Comparison of ENCODE assay signal across 9 cellular contexts in the genomic region with DNA sequence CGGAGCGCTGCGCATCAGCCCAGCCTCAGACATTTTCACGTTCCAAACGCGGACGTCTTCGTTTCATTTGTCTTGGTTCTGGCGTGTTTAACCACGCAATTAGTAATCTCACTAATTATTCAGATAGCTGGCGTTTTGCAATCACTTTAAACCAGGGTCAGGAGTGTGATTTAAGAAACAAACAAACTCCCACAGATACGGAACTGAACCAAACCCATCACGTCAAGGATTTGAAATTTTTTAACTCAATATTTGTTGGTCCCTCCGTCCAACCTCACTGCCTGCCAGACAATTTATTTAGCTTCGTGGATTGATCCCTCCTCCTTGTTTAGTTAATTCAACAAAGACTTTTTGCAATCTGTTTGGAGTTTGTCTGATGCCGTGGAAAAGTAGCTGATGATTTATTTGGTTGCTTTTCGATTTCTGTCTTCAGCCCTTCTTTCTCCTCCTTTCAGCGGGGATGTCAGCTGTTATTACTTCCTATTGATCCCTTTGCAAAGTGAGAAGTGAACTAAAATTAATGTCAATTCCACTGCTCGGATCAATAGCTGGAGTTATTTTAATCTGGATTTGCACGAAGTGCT. TPM values are rescaled to one million over a fixed set of nuclear protein-coding genes. Genes with fewer than 3 reads are reported as not detected.
A peak's percentile ranks its signal among the peaks of the same experiment; 100 is the strongest.
DNase-seq lines count a peak whose midpoint lies in the region; ATAC-seq lines count a peak whose summit lies in the region.
"Had no signal": no experiment of that assay in that cellular context is flagged by ENCODE, and none has a peak within 500 bp of the region (broad histone marks: within the 10 kb centered on the region; RNA-seq: fewer than 3 reads in every experiment).

No MANE protein-coding gene starts in this region.

- peak overlapping the region; percentile 29 for H3K4me3 Mint-ChIP-seq in activated CD8-positive, alpha-beta memory T cell treated with anti-CD3 and anti-CD28 coated beads, Interleukin-2, amount 10 ng/mL, durations not matched to agents 7 days and 5 days
- H3K4me3 Mint-ChIP-seq in activated T-helper 1 cell treated with anti-CD3 and anti-CD28 coated beads, Interleukin-12 subunit alpha, Interleukin-12 subunit beta, Interleukin-2, Interleukin-4 antibody, amounts not matched to agents 30 ng/mL and 10 ng/mL and 1 ng/mL, durations not matched to agents 14 hours and 24 hours and 36 hours, result peak overlapping the region; percentile 42
- H3K4me3 Mint-ChIP-seq in stimulated activated memory B cell treated with anti-CD40 and anti-IgM and Interleukin-4, amounts not matched to agents 10 μg/mL and 1 μg/mL and 100 μg/mL, for 72 hours, result peak overlapping the region; percentile 60

- no peaks in the 10 kb centered on the region for H3K36me3 ChIP-seq in iPS-15b (ENCODE audit: control insufficient read depth, insufficient read depth, low read length)

- H3K4me1 Mint-ChIP-seq in activated CD8-positive, alpha-beta memory T cell treated with anti-CD3 and anti-CD28 coated beads, Interleukin-2, amount 10 ng/mL, durations not matched to agents 7 days and 5 days, result peaks cover 32% of the 10 kb centered on the region
- H3K4me1 Mint-ChIP-seq in activated T-helper 1 cell treated with anti-CD3 and anti-CD28 coated beads, Interleukin-12 subunit alpha, Interleukin-12 subunit beta, Interleukin-2, Interleukin-4 antibody, amounts not matched to agents 30 ng/mL and 10 ng/mL and 1 ng/mL, durations not matched to agents 14 hours and 24 hours and 36 hours (ENCODE audit: low read depth), result peaks cover 21% of the 10 kb centered on the region
- H3K4me1 Mint-ChIP-seq in stimulated activated memory B cell treated with anti-CD40 and anti-IgM and Interleukin-4, amounts not matched to agents 10 μg/mL and 1 μg/mL and 100 μg/mL, for 72 hours, result peaks cover 44% of the 10 kb centered on the region

- peaks cover 14% of the 10 kb centered on the region for H3K4me1 ChIP-seq in iPS-15b (ENCODE audit: control insufficient read depth, insufficient read depth, low read length)

- no peak for ATAC-seq in activated CD8-positive, alpha-beta memory T cell treated with anti-CD3 and anti-CD28 coated beads, Interleukin-2, amount 10 ng/mL, durations not matched to agents 7 days and 5 days
- ATAC-seq in stimulated activated memory B cell treated with anti-CD40 and anti-IgM and Interleukin-4, amounts not matched to agents 10 μg/mL and 1 μg/mL and 100 μg/mL, for 72 hours, result no peak

- intact Hi-C loops in activated T-helper 1 cell treated with anti-CD3 and anti-CD28 coated beads, Interleukin-12 subunit alpha, Interleukin-12 subunit beta, Interleukin-2, Interleukin-4 antibody, amounts not matched to agents 30 ng/mL and 10 ng/mL and 1 ng/mL, durations not matched to agents 14 hours and 24 hours and 36 hours (cut with micrococcal nuclease), result no loop called here

- H3K9me3 Mint-ChIP-seq in activated CD8-positive, alpha-beta memory T cell treated with anti-CD3 and anti-CD28 coated beads, Interleukin-2, amount 10 ng/mL, durations not matched to agents 7 days and 5 days (ENCODE audit: low read depth), result no peaks in the 10 kb centered on the region
- H3K9me3 Mint-ChIP-seq in activated T-helper 1 cell treated with anti-CD3 and anti-CD28 coated beads, Interleukin-12 subunit alpha, Interleukin-12 subunit beta, Interleukin-2, Interleukin-4 antibody, amounts not matched to agents 30 ng/mL and 10 ng/mL and 1 ng/mL, durations not matched to agents 14 hours and 24 hours and 36 hours, result no peaks in the 10 kb centered on the region
- no peaks in the 10 kb centered on the region for H3K9me3 Mint-ChIP-seq in stimulated activated memory B cell treated with anti-CD40 and anti-IgM and Interleukin-4, amounts not matched to agents 10 μg/mL and 1 μg/mL and 100 μg/mL, for 72 hours

- DNase-seq in activated CD8-positive, alpha-beta memory T cell treated with anti-CD3 and anti-CD28 coated beads, Interleukin-2, amount 10 ng/mL, durations not matched to agents 7 days and 5 days, result no peak
- no peak for DNase-seq in activated CD8-positive, alpha-beta memory T cell treated with anti-CD3 and anti-CD28 coated beads, Interleukin-2, amount 50 U/mL, for 4 hours
- no peak for DNase-seq in activated T-helper 1 cell treated with anti-CD3 and anti-CD28 coated beads, Interleukin-12 subunit alpha, Interleukin-12 subunit beta, Interleukin-2, Interleukin-4 antibody, amounts not matched to agents 30 ng/mL and 10 ng/mL and 1 ng/mL, durations not matched to agents 14 hours and 24 hours and 36 hours (ENCODE audit: low spot score)
- DNase-seq in mesenteric fat pad (ENCODE audit: low spot score), result no peak
- no peak for DNase-seq in EL
- DNase-seq in NCI-H1092 (lab: John Stamatoyannopoulos, UW), result no peak
- DNase-seq: SHP77 treated with DMSO at 0.1 percent for 48 hours had no signal

- CTCF ChIA-PET in activated CD8-positive, alpha-beta memory T cell treated with anti-CD3 and anti-CD28 coated beads, Interleukin-2, amount 10 ng/mL, durations not matched to agents 7 days and 5 days (lab: Charles Lee), result no interaction called here

- peaks cover 68% of the 10 kb centered on the region for H3K27me3 ChIP-seq in iPS-15b (ENCODE audit: control insufficient read depth, insufficient read depth, low read length)

- H3K4me3 ChIP-seq in iPS-15b (ENCODE audit: low read depth, low read length), result peak overlapping the region; percentile 92

- no peaks in the 10 kb centered on the region for H3K36me3 Mint-ChIP-seq in activated CD8-positive, alpha-beta memory T cell treated with anti-CD3 and anti-CD28 coated beads, Interleukin-2, amount 10 ng/mL, durations not matched to agents 7 days and 5 days
- H3K36me3 Mint-ChIP-seq in activated T-helper 1 cell treated with anti-CD3 and anti-CD28 coated beads, Interleukin-12 subunit alpha, Interleukin-12 subunit beta, Interleukin-2, Interleukin-4 antibody, amounts not matched to agents 30 ng/mL and 10 ng/mL and 1 ng/mL, durations not matched to agents 14 hours and 24 hours and 36 hours (ENCODE audit: low read depth), result no peaks in the 10 kb centered on the region
- H3K36me3 Mint-ChIP-seq in stimulated activated memory B cell treated with anti-CD40 and anti-IgM and Interleukin-4, amounts not matched to agents 10 μg/mL and 1 μg/mL and 100 μg/mL, for 72 hours, result no peaks in the 10 kb centered on the region

- H3K27ac Mint-ChIP-seq in activated CD8-positive, alpha-beta memory T cell treated with anti-CD3 and anti-CD28 coated beads, Interleukin-2, amount 10 ng/mL, durations not matched to agents 7 days and 5 days, result peak overlapping the region; percentile 27
- peak overlapping the region; percentile 18 for H3K27ac Mint-ChIP-seq in activated T-helper 1 cell treated with anti-CD3 and anti-CD28 coated beads, Interleukin-12 subunit alpha, Interleukin-12 subunit beta, Interleukin-2, Interleukin-4 antibody, amounts not matched to agents 30 ng/mL and 10 ng/mL and 1 ng/mL, durations not matched to agents 14 hours and 24 hours and 36 hours
- no peak overlapping the region for H3K27ac Mint-ChIP-seq in stimulated activated memory B cell treated with anti-CD40 and anti-IgM and Interleukin-4, amounts not matched to agents 10 μg/mL and 1 μg/mL and 100 μg/mL, for 72 hours

- no peaks in the 10 kb centered on the region for H3K9me3 ChIP-seq in iPS-15b (ENCODE audit: control insufficient read depth, insufficient read depth, low read length)

- H3K9ac ChIP-seq in iPS-15b (ENCODE audit: low read depth, low read length), result no peak overlapping the region

- peaks cover 29% of the 10 kb centered on the region for H3K27me3 Mint-ChIP-seq in activated CD8-positive, alpha-beta memory T cell treated with anti-CD3 and anti-CD28 coated beads, Interleukin-2, amount 10 ng/mL, durations not matched to agents 7 days and 5 days
- peaks cover 30% of the 10 kb centered on the region for H3K27me3 Mint-ChIP-seq in activated T-helper 1 cell treated with anti-CD3 and anti-CD28 coated beads, Interleukin-12 subunit alpha, Interleukin-12 subunit beta, Interleukin-2, Interleukin-4 antibody, amounts not matched to agents 30 ng/mL and 10 ng/mL and 1 ng/mL, durations not matched to agents 14 hours and 24 hours and 36 hours (ENCODE audit: insufficient read depth)
- H3K27me3 Mint-ChIP-seq in stimulated activated memory B cell treated with anti-CD40 and anti-IgM and Interleukin-4, amounts not matched to agents 10 μg/mL and 1 μg/mL and 100 μg/mL, for 72 hours, result no peaks in the 10 kb centered on the region

RNA-seq across cellular contexts. Expression of gene RNF220, which starts 4.1 kb away (rescaled TPM):
- 10 to 100 TPM; 81.8 to 94.1 TPM for total RNA-seq in activated CD8-positive, alpha-beta memory T cell treated with anti-CD3 and anti-CD28 coated beads, Interleukin-2, amount 10 ng/mL, durations not matched to agents 7 days and 5 days
- total RNA-seq in activated T-helper 1 cell treated with anti-CD3 and anti-CD28 coated beads, Interleukin-12 subunit alpha, Interleukin-12 subunit beta, Interleukin-2, Interleukin-4 antibody, amounts not matched to agents 30 ng/mL and 10 ng/mL and 1 ng/mL, durations not matched to agents 14 hours and 24 hours and 36 hours, result 103 and 107 TPM in 2 replicates
- total RNA-seq in mesenteric fat pad, result 60.1 TPM

RNA-seq across cellular contexts. Expression of gene ERI3, which starts 54.1 kb away (rescaled TPM):
- total RNA-seq in activated CD8-positive, alpha-beta memory T cell treated with anti-CD3 and anti-CD28 coated beads, Interleukin-2, amount 10 ng/mL, durations not matched to agents 7 days and 5 days, result 10 to 100 TPM; 27.2 to 30.4 TPM
- 51.4 and 55.4 TPM in 2 replicates for total RNA-seq in activated T-helper 1 cell treated with anti-CD3 and anti-CD28 coated beads, Interleukin-12 subunit alpha, Interleukin-12 subunit beta, Interleukin-2, Interleukin-4 antibody, amounts not matched to agents 30 ng/mL and 10 ng/mL and 1 ng/mL, durations not matched to agents 14 hours and 24 hours and 36 hours
- 43.6 TPM for total RNA-seq in mesenteric fat pad
